In the genomic region with DNA sequence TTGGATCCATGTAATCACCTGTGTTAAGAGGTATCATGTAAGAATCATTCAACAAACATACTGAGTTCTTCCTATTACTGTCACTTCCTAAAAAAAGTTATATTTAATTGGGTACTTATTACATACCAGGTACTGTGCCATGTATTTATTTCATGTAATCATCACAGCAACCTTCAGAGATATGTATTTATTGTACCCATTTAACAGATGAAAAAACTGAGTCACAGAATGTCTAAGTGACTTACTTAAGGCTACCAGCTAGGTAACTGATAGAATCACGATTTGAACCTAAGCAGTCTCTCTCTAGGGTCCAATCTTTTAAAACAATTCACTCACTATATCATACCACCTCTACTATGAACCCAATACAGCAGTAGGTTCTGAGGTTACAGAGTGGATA, we compare ENCODE assay signal across 18 cellular contexts. TPM values are rescaled to one million over a fixed set of nuclear protein-coding genes. Genes with fewer than 3 reads are reported as not detected.
DNase-seq lines count a peak whose midpoint lies in the region; ATAC-seq and TF ChIP-seq lines count a peak whose summit lies in the region.
"Had no signal": no experiment of that assay in that cellular context is flagged by ENCODE, and none has a peak within 500 bp of the region (broad histone marks: within the 10 kb centered on the region; RNA-seq: fewer than 3 reads in every experiment).

No MANE protein-coding gene starts in this region.

- H3K4me3 Mint-ChIP-seq in MCF 10A (ENCODE audit: unreplicated experiment) = no peak overlapping the region
- no peak overlapping the region for H3K4me3 Mint-ChIP-seq in T-helper 17 cell
- H3K4me3 Mint-ChIP-seq in endothelial cell (ENCODE audit: unreplicated experiment) = peak overlapping the region; percentile 49

- H3K9me3 Mint-ChIP-seq in MCF 10A (ENCODE audit: unreplicated experiment) = no peaks in the 10 kb centered on the region
- H3K9me3 Mint-ChIP-seq in endothelial cell (ENCODE audit: unreplicated experiment) = no peaks in the 10 kb centered on the region

- DNase-seq in MCF 10A (ENCODE audit: unreplicated experiment) = no peak
- no peak for DNase-seq in breast epithelium (ENCODE audit: low spot score in 2 of 2)
- no peak for DNase-seq in T-helper 17 cell
- DNase-seq in endothelial cell (ENCODE audit: low spot score) = no peak
- DNase-seq in globus pallidus (ENCODE audit: low spot score) = no peak
- no peak for DNase-seq in NCI-H2081 (lab: John Stamatoyannopoulos, UW)
- DNase-seq in stimulated activated CD4-positive, alpha-beta T cell treated with anti-CD3 and anti-CD28 coated beads, Interleukin-4, amount 100 ng/mL, for 1 hour = no peak
- DNase-seq: activated CD8-positive, alpha-beta memory T cell treated with anti-CD3 and anti-CD28 coated beads for 24 hours; central memory CD4-positive, alpha-beta T cell; DMS53; Kasumi-1; left ventricle myocardium inferior; NCI-H146; NCI-H446; SIG-M5 had no signal

- POLR2A ChIA-PET in MCF 10A (lab: Yijun Ruan, JAX) = interaction anchor here (0.9 to 5.7 kb wide), 4 partner anchors 9 to 45 kb away, joined by 3 to 41 read pairs (median 6); partner anchors contain the start of genes DCAF11, NRL and PSME1

- H3K36me3 ChIP-seq in breast epithelium = no peaks in the 10 kb centered on the region

- ATAC-seq in T-helper 17 cell (no peak), GM19328 (IDR thresholded peaks at IDR 0.05; ENCODE audit: unreplicated experiment) (no peak)

- H3K4me1 Mint-ChIP-seq in MCF 10A (ENCODE audit: insufficient read depth, unreplicated experiment) (peaks cover 7% of the 10 kb centered on the region), T-helper 17 cell (peaks cover 52% of the 10 kb centered on the region), endothelial cell (ENCODE audit: unreplicated experiment) (peaks cover 28% of the 10 kb centered on the region)

- BruUV-seq in MCF 10A (replicated peaks; lab: Mats Ljungman, UMichigan) = no TSS peak

- H3K27ac Mint-ChIP-seq in MCF 10A (ENCODE audit: low read depth, unreplicated experiment) = peak overlapping the region; percentile 7
- H3K27ac Mint-ChIP-seq in T-helper 17 cell = peak overlapping the region; percentile 73
- peak overlapping the region; percentile 44 for H3K27ac Mint-ChIP-seq in endothelial cell (ENCODE audit: unreplicated experiment)

- no peak overlapping the region for H3K27ac ChIP-seq in breast epithelium
- H3K27ac ChIP-seq: HL-60 had no signal

- TF ChIP-seq POLR2A in breast epithelium (IDR thresholded peaks at IDR 0.05) = no peak

- intact Hi-C loops in MCF 10A (cut with micrococcal nuclease) = no loop called here
- intact Hi-C loops in breast epithelium (cut with DNase I; ENCODE audit: low total_unique reads) = no loop called here

- H3K27me3 ChIP-seq in breast epithelium = no peaks in the 10 kb centered on the region

- H3K27me3 Mint-ChIP-seq in MCF 10A (ENCODE audit: insufficient read depth, unreplicated experiment) = no peaks in the 10 kb centered on the region
- no peaks in the 10 kb centered on the region for H3K27me3 Mint-ChIP-seq in T-helper 17 cell
- peaks cover 17% of the 10 kb centered on the region for H3K27me3 Mint-ChIP-seq in endothelial cell (ENCODE audit: unreplicated experiment)

- CTCF ChIA-PET in MCF 10A (lab: Yijun Ruan, JAX) = interaction anchor here (0.6 to 10.3 kb wide), 3 partner anchors 16 to 287 kb away, joined by 3 to 141 read pairs (median 4); partner anchors contain the start of gene IRF9

- no peak for TF ChIP-seq CTCF in MCF 10A (IDR thresholded peaks at IDR 0.05; ENCODE audit: unreplicated experiment)
- no peak for TF ChIP-seq CTCF in breast epithelium (IDR thresholded peaks at IDR 0.05)
- no peak for TF ChIP-seq CTCF in endothelial cell (IDR thresholded peaks at IDR 0.05; ENCODE audit: unreplicated experiment)

- H3K9me3 ChIP-seq in breast epithelium (no peaks in the 10 kb centered on the region), T-helper 17 cell (ENCODE audit: control insufficient read depth, low read length, poor library complexity, severe bottlenecking) (no peaks in the 10 kb centered on the region)
- H3K9me3 ChIP-seq: left ventricle myocardium inferior had no signal

- H3K4me3 ChIP-seq in breast epithelium = no peak overlapping the region
- H3K4me3 ChIP-seq: left ventricle myocardium inferior had no signal

- H3K36me3 Mint-ChIP-seq in MCF 10A (ENCODE audit: insufficient read depth, unreplicated experiment) (peaks cover 27% of the 10 kb centered on the region), T-helper 17 cell (ENCODE audit: low read depth) (peaks cover 2% of the 10 kb centered on the region), endothelial cell (ENCODE audit: low read depth, unreplicated experiment) (peaks cover 23% of the 10 kb centered on the region)

- peaks cover 4 to 14% of the 10 kb centered on the region in 2 donors for H3K4me1 ChIP-seq in breast epithelium

RNA-seq across cellular contexts. Expression of gene PSME2, which starts 2.0 kb away (rescaled TPM):
- total RNA-seq in MCF 10A (2022) (134 and 135 TPM in 2 replicates), breast epithelium (10 to 100 TPM; 22.1 to 69.2 (median 62.1) TPM), T-helper 17 cell (100 to 1,000 TPM; 134 to 141 TPM), endothelial cell (ENCODE audit: unreplicated experiment) (73.6 TPM)

RNA-seq across cellular contexts. Expression of gene RNF31, which starts 2.8 kb away (rescaled TPM):
- 62.2 and 67.4 TPM in 2 replicates for total RNA-seq in MCF 10A (2022)
- total RNA-seq in breast epithelium = 10 to 100 TPM; 29.1 to 43.8 (median 41.0) TPM
- total RNA-seq in T-helper 17 cell = 10 to 100 TPM; 85.8 to 98.3 TPM
- 90.2 TPM for total RNA-seq in endothelial cell (ENCODE audit: unreplicated experiment)

RNA-seq across cellular contexts. Expression of gene EMC9, which starts 3.1 kb away (rescaled TPM):
- 49.2 and 49.9 TPM in 2 replicates for total RNA-seq in MCF 10A (2022)
- total RNA-seq in breast epithelium = 10 to 100 TPM; 13.4 to 19.0 (median 16.5) TPM
- 1 to 10 TPM; 8.3 to 9.7 TPM for total RNA-seq in T-helper 17 cell
- total RNA-seq in endothelial cell (ENCODE audit: unreplicated experiment) = 16.7 TPM

RNA-seq across cellular contexts. Expression of gene PSME1, which starts 8.5 kb away (rescaled TPM):
- total RNA-seq in MCF 10A (2022) = 126 and 135 TPM in 2 replicates
- total RNA-seq in breast epithelium = 100 to 1,000 TPM in 2 of 3 donors, 10 to 100 TPM in 1; 91.1 to 151 (median 135) TPM
- 100 to 1,000 TPM; 235 to 257 TPM for total RNA-seq in T-helper 17 cell
- total RNA-seq in endothelial cell (ENCODE audit: unreplicated experiment) = 43.6 TPM

RNA-seq across cellular contexts. Expression of gene FITM1, which starts 14.0 kb away (rescaled TPM):
- total RNA-seq in MCF 10A (2022) (0.47 TPM in 1 of 2 replicates, not detected in the other), breast epithelium (1 to 10 TPM; 1.2 to 2.6 (median 1.6) TPM), T-helper 17 cell (1 to 10 TPM; 1.4 to 1.9 TPM), endothelial cell (ENCODE audit: unreplicated experiment) (0.59 TPM)
- total RNA-seq: fibroblast of villous mesenchyme had no signal

Comparison
In these comparisons a context has a peak if more than half of its experiments do, and no peak if none do; other contexts are left out.
1. H3K27ac Mint-ChIP-seq: peak in every context shown above with its lines; median percentile 73 in T-helper 17 cell; 44 in endothelial cell; 7 in MCF 10A.